ENCODE assay signal across 29 cellular contexts in genomic region chr5:158621381-158621780, GRCh38.
"Had no signal": no experiment of that assay in that cellular context is flagged by ENCODE, and none has a peak within 500 bp of the region (broad histone marks: within the 10 kb centered on the region; RNA-seq: fewer than 3 reads in every experiment).

No MANE protein-coding gene starts in this region.

- H3K27me3 Mint-ChIP-seq: activated naive CD8-positive, alpha-beta T cell treated with anti-CD3 and anti-CD28 coated beads, Interleukin-2, amount 10 ng/mL, durations not matched to agents 7 days and 5 days; effector memory CD8-positive, alpha-beta T cell; stimulated activated naive CD8-positive, alpha-beta T cell treated with anti-CD3 and anti-CD28 coated beads, Interleukin-15, Interleukin-2, amounts not matched to agents 100 ng/mL and 50 ng/mL, for 24 hours; type B pancreatic cell had no signal

- H3K27ac ChIP-seq: brain microvascular endothelial cell, gastrocnemius medialis, pancreas, prostate gland, sigmoid colon, thoracic aorta had no signal

- H3K27me3 ChIP-seq: brain microvascular endothelial cell, gastrocnemius medialis, pancreas, sigmoid colon had no signal

- H3K36me3 ChIP-seq: brain microvascular endothelial cell, gastrocnemius medialis, pancreas, prostate gland, sigmoid colon, thoracic aorta had no signal

- ATAC-seq: effector memory CD8-positive, alpha-beta T cell; gastrocnemius medialis; left ventricle myocardium superior; pancreas; stimulated activated effector memory CD8-positive, alpha-beta T cell treated with anti-CD3 and anti-CD28 coated beads, Interleukin-12 subunit alpha, Interleukin-12 subunit beta, amount 100 ng/mL, for 72 hours had no signal

- H3K9me3 ChIP-seq: gastrocnemius medialis, pancreas, prostate gland, sigmoid colon, thoracic aorta had no signal

- H3K4me1 ChIP-seq: prostate gland, sigmoid colon had no signal

- H3K36me3 Mint-ChIP-seq: activated naive CD8-positive, alpha-beta T cell treated with anti-CD3 and anti-CD28 coated beads, Interleukin-2, amount 10 ng/mL, durations not matched to agents 7 days and 5 days; stimulated activated effector memory CD8-positive, alpha-beta T cell treated with anti-CD3 and anti-CD28 coated beads, Interleukin-12 subunit alpha, Interleukin-12 subunit beta, amount 100 ng/mL, for 72 hours; type B pancreatic cell had no signal

- H3K4me3 ChIP-seq: gastrocnemius medialis, pancreas, prostate gland, sigmoid colon, thoracic aorta had no signal

- H3K4me3 Mint-ChIP-seq: activated naive CD4-positive, alpha-beta T cell treated with anti-CD3 and anti-CD28 coated beads for 36 hours; activated naive CD8-positive, alpha-beta T cell treated with anti-CD3 and anti-CD28 coated beads, Interleukin-2, amount 10 ng/mL, durations not matched to agents 7 days and 5 days; activated T-helper 1 cell treated with anti-CD3 and anti-CD28 coated beads, Interleukin-12 subunit alpha, Interleukin-12 subunit beta, Interleukin-2, Interleukin-4 antibody, amounts not matched to agents 30 ng/mL and 10 ng/mL and 1 ng/mL, durations not matched to agents 14 hours and 24 hours and 36 hours; effector memory CD8-positive, alpha-beta T cell; nephron progenitor cell; stimulated activated effector memory CD8-positive, alpha-beta T cell treated with anti-CD3 and anti-CD28 coated beads, Interleukin-12 subunit alpha, Interleukin-12 subunit beta, amount 100 ng/mL, for 72 hours; stimulated activated naive CD8-positive, alpha-beta T cell treated with anti-CD3 and anti-CD28 coated beads, Interleukin-15, Interleukin-2, amounts not matched to agents 100 ng/mL and 50 ng/mL, for 24 hours; type B pancreatic cell had no signal

- H3K9me3 Mint-ChIP-seq: activated naive CD4-positive, alpha-beta T cell treated with anti-CD3 and anti-CD28 coated beads for 36 hours; activated T-helper 1 cell treated with anti-CD3 and anti-CD28 coated beads, Interleukin-12 subunit alpha, Interleukin-12 subunit beta, Interleukin-2, Interleukin-4 antibody, amounts not matched to agents 30 ng/mL and 10 ng/mL and 1 ng/mL, durations not matched to agents 14 hours and 24 hours and 36 hours; effector memory CD8-positive, alpha-beta T cell; nephron progenitor cell; stimulated activated effector memory CD8-positive, alpha-beta T cell treated with anti-CD3 and anti-CD28 coated beads, Interleukin-12 subunit alpha, Interleukin-12 subunit beta, amount 100 ng/mL, for 72 hours; stimulated activated naive CD8-positive, alpha-beta T cell treated with anti-CD3 and anti-CD28 coated beads, Interleukin-15, Interleukin-2, amounts not matched to agents 100 ng/mL and 50 ng/mL, for 24 hours had no signal

- H3K4me1 Mint-ChIP-seq: activated naive CD8-positive, alpha-beta T cell treated with anti-CD3 and anti-CD28 coated beads, Interleukin-2, amount 10 ng/mL, durations not matched to agents 7 days and 5 days; stimulated activated effector memory CD8-positive, alpha-beta T cell treated with anti-CD3 and anti-CD28 coated beads, Interleukin-12 subunit alpha, Interleukin-12 subunit beta, amount 100 ng/mL, for 72 hours had no signal

- DNase-seq: activated CD4-positive, alpha-beta T cell treated with anti-CD3 and anti-CD28 coated beads for 4 hours; activated CD4-positive, alpha-beta T cell treated with anti-CD3 and anti-CD28 coated beads, Interleukin-2, amount 50 U/mL, for 4 hours; activated CD4-positive, CD25-positive, alpha-beta regulatory T cell; activated CD8-positive, alpha-beta memory T cell treated with anti-CD3 and anti-CD28 coated beads, Interleukin-2, amount 50 U/mL, for 4 hours; activated effector memory CD4-positive, alpha-beta T cell treated with anti-CD3 and anti-CD28 coated beads, Interleukin-2, amount 50 U/mL, for 16 hours; activated naive CD4-positive, alpha-beta T cell treated with anti-CD3 and anti-CD28 coated beads for 36 hours; activated naive CD8-positive, alpha-beta T cell treated with anti-CD3 and anti-CD28 coated beads, Interleukin-2, amount 10 ng/mL, durations not matched to agents 7 days and 5 days; activated T-cell treated with anti-CD3 and anti-CD28 coated beads, Interleukin-2, amount 50 U/mL, for 1 hour; amniotic stem cell; brain microvascular endothelial cell; caudate nucleus; cortex of kidney; effector memory CD8-positive, alpha-beta T cell; gastrocnemius medialis; glutamatergic neuron; left ventricle myocardium superior; nephron progenitor cell; nucleus accumbens; pancreas; retina; sigmoid colon; small intestine; stimulated activated CD4-positive, alpha-beta T cell treated with anti-CD3 and anti-CD28 coated beads, Interleukin-4, amount 100 ng/mL, for 24 hours had no signal

- H3K27ac Mint-ChIP-seq: activated naive CD4-positive, alpha-beta T cell treated with anti-CD3 and anti-CD28 coated beads for 36 hours; activated naive CD8-positive, alpha-beta T cell treated with anti-CD3 and anti-CD28 coated beads, Interleukin-2, amount 10 ng/mL, durations not matched to agents 7 days and 5 days; activated T-helper 1 cell treated with anti-CD3 and anti-CD28 coated beads, Interleukin-12 subunit alpha, Interleukin-12 subunit beta, Interleukin-2, Interleukin-4 antibody, amounts not matched to agents 30 ng/mL and 10 ng/mL and 1 ng/mL, durations not matched to agents 14 hours and 24 hours and 36 hours; effector memory CD8-positive, alpha-beta T cell; nephron progenitor cell; stimulated activated effector memory CD8-positive, alpha-beta T cell treated with anti-CD3 and anti-CD28 coated beads, Interleukin-12 subunit alpha, Interleukin-12 subunit beta, amount 100 ng/mL, for 72 hours; stimulated activated naive CD8-positive, alpha-beta T cell treated with anti-CD3 and anti-CD28 coated beads, Interleukin-15, Interleukin-2, amounts not matched to agents 100 ng/mL and 50 ng/mL, for 24 hours; type B pancreatic cell had no signal
